ENCODE assay signal across 9 cellular contexts in the genomic region with DNA sequence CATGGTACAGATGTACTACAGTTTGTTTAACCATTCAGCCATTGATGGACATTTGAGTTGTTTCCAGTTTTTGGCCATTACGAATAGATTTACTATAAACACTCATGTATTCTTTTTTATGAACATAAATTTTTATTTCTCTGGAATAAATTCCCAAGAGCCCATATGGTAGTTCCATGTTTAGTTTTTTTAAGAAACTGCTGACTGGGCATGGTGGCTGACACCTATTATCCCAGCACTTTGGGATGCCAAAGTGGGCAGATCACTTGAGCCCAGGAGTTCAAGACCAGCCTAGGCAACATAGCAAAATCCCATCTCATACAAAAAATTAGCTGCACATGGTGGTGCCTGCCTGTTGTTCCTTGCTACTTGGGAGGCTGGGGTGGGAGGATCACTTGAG. TPM values are rescaled to one million over a fixed set of nuclear protein-coding genes. Genes with fewer than 3 reads are reported as not detected.
"Had no signal": no experiment of that assay in that cellular context is flagged by ENCODE, and none has a peak within 500 bp of the region (broad histone marks: within the 10 kb centered on the region; RNA-seq: fewer than 3 reads in every experiment).

No MANE protein-coding gene starts in this region.

- H3K9ac ChIP-seq: KMS-11 had no signal

- ATAC-seq: GM23338 had no signal

- H3K4me3 ChIP-seq: GM23338 had no signal

- FAIRE-seq: H1, HTR-8/SVneo had no signal

- H2AFZ ChIP-seq: GM23338 had no signal

- H3K4me2 ChIP-seq: GM23338, KMS-11 had no signal

- H3K27ac ChIP-seq: KMS-11 had no signal

- DNase-seq: H9, HCEC 1CT, Karpas-422, KBM-7 had no signal

RNA-seq across cellular contexts. Expression of a gene that starts 30.3 kb away (rescaled TPM):
- total RNA-seq: GM23338, H1, H9, HT-29 had no signal
- polyA plus RNA-seq: GM23338, H1 had no signal

RNA-seq across cellular contexts. Expression of a gene that starts 30.9 kb away (rescaled TPM):
- total RNA-seq: GM23338, H1, H9 had no signal
- polyA plus RNA-seq: GM23338, H1 had no signal

RNA-seq across cellular contexts. Expression of a gene that starts 36.5 kb away (rescaled TPM):
- total RNA-seq: GM23338, H1, H9 had no signal
- polyA plus RNA-seq: GM23338, H1 had no signal
